ENCODE assay signal across 8 cellular contexts in genomic region chr7:12686894-12687212, GRCh38. TPM values are rescaled to one million over a fixed set of nuclear protein-coding genes. Genes with fewer than 3 reads are reported as not detected.
A peak's percentile ranks its signal among the peaks of the same experiment; 100 is the strongest.
DNase-seq lines count a peak whose midpoint lies in the region; ATAC-seq, FAIRE-seq and TF ChIP-seq lines count a peak whose summit lies in the region.

No MANE protein-coding gene starts in this region.

- peak overlapping the region; percentile 94 for H3K27ac Mint-ChIP-seq in activated CD8-positive, alpha-beta memory T cell treated with anti-CD3 and anti-CD28 coated beads, Interleukin-2, amount 10 ng/mL, durations not matched to agents 7 days and 5 days
- peak overlapping the region; percentile 94 for H3K27ac Mint-ChIP-seq in activated naive CD8-positive, alpha-beta T cell treated with anti-CD3 and anti-CD28 coated beads for 36 hours

- intact Hi-C loops in HepG2 (cut with micrococcal nuclease; ENCODE audit: unreplicated experiment) (loop anchor here (1.0 to 2.0 kb wide), 6 partner anchors 47 to 576 kb away; no protein-coding TSS in a partner anchor), thyroid gland (cut with DNase I) (no loop called here), head of caudate nucleus (cut with DNase I) (loop anchor here (10.0 kb wide), 1 partner anchor 428 kb away; no protein-coding TSS in a partner anchor)

- H3K27me3 Mint-ChIP-seq in activated CD8-positive, alpha-beta memory T cell treated with anti-CD3 and anti-CD28 coated beads, Interleukin-2, amount 10 ng/mL, durations not matched to agents 7 days and 5 days, result no peaks in the 10 kb centered on the region
- H3K27me3 Mint-ChIP-seq in activated naive CD8-positive, alpha-beta T cell treated with anti-CD3 and anti-CD28 coated beads for 36 hours, result no peaks in the 10 kb centered on the region

- TF ChIP-seq RAD21 in HepG2 (CRISPR knock-in tag; IDR thresholded peaks at IDR 0.05), result no peak

- CTCF ChIA-PET in activated CD8-positive, alpha-beta memory T cell treated with anti-CD3 and anti-CD28 coated beads, Interleukin-2, amount 10 ng/mL, durations not matched to agents 7 days and 5 days (lab: Charles Lee), result interaction anchor here (0.6 to 3.1 kb wide), 32 partner anchors 9 to 575 kb away, joined by 3 to 24 read pairs (median 4); no protein-coding TSS in a partner anchor
- CTCF ChIA-PET in HepG2 (lab: Yijun Ruan, JAX; ENCODE audit: low intra/inter-chr PET ratio, low total read pairs), result interaction anchor here (1.7 to 2.2 kb wide), 2 partner anchors 48 to 576 kb away, joined by 8 to 11 read pairs; no protein-coding TSS in a partner anchor

- TF ChIP-seq CTCF in HepG2 (CRISPR knock-in tag; IDR thresholded peaks at IDR 0.05) (no peak), thyroid gland (IDR thresholded peaks at IDR 0.05) (no peak)

- no peak for FAIRE-seq in HepG2 (lab: Jason Lieb, UNC)

- H2AFZ ChIP-seq in HepG2 (ENCODE audit: low read length), result no peak overlapping the region

- H3K9me3 Mint-ChIP-seq in activated CD8-positive, alpha-beta memory T cell treated with anti-CD3 and anti-CD28 coated beads, Interleukin-2, amount 10 ng/mL, durations not matched to agents 7 days and 5 days (ENCODE audit: low read depth), result no peaks in the 10 kb centered on the region
- H3K9me3 Mint-ChIP-seq in activated naive CD8-positive, alpha-beta T cell treated with anti-CD3 and anti-CD28 coated beads for 36 hours, result no peaks in the 10 kb centered on the region

- H3K4me1 ChIP-seq in HepG2 (ENCODE audit: insufficient read depth, low read length) (peaks cover 45% of the 10 kb centered on the region), thyroid gland (peaks cover 0 to 9% of the 10 kb centered on the region in 2 donors)

- ATAC-seq in activated CD8-positive, alpha-beta memory T cell treated with anti-CD3 and anti-CD28 coated beads, Interleukin-2, amount 10 ng/mL, durations not matched to agents 7 days and 5 days, result peak; percentile 37
- ATAC-seq in HepG2 (no peak), GM21717 (IDR thresholded peaks at IDR 0.05; ENCODE audit: unreplicated experiment) (no peak), GM21447 (IDR thresholded peaks at IDR 0.05; ENCODE audit: unreplicated experiment) (no peak)

- H3K9ac ChIP-seq in HepG2 (ENCODE audit: insufficient read depth, low read depth, low read length), result peak overlapping the region; percentile 94

- WGBS in HepG2 (ENCODE audit: low lambda C conversion rate), result under 1% methylated on average over 19 of the region's 34 CpGs
- 2% methylated on average over 11 to 16 of the region's 34 CpGs for WGBS in thyroid gland, 2 donors

- in situ Hi-C loops in HepG2 (cut with HindIII; ENCODE audit: extremely low pct_ligation_motif_present, low pct_unique_long_range_greater_than_20kb), result loop anchor here (10.0 to 25.0 kb wide), 2 partner anchors 425 to 488 kb away; no protein-coding TSS in a partner anchor

- DNase-seq in activated CD8-positive, alpha-beta memory T cell treated with anti-CD3 and anti-CD28 coated beads, Interleukin-2, amount 10 ng/mL, durations not matched to agents 7 days and 5 days, result no peak
- no peak for DNase-seq in activated CD8-positive, alpha-beta memory T cell treated with anti-CD3 and anti-CD28 coated beads, Interleukin-2, amount 50 U/mL, for 4 hours
- no peak for DNase-seq in activated naive CD8-positive, alpha-beta T cell treated with anti-CD3 and anti-CD28 coated beads for 36 hours
- no peak for DNase-seq in HepG2 (ENCODE audit: low spot score)
- DNase-seq in thyroid gland, result no peak
- no peak for DNase-seq in head of caudate nucleus

- POLR2A ChIA-PET in HepG2 (lab: Yijun Ruan, JAX), result interaction anchor here (0.6 to 3.7 kb wide), 25 partner anchors 9 to 575 kb away, joined by 3 to 20 read pairs (median 4); partner anchors contain the start of gene TMEM106B

- H3K4me1 Mint-ChIP-seq in activated CD8-positive, alpha-beta memory T cell treated with anti-CD3 and anti-CD28 coated beads, Interleukin-2, amount 10 ng/mL, durations not matched to agents 7 days and 5 days, result peaks cover 45% of the 10 kb centered on the region
- peaks cover 26% of the 10 kb centered on the region for H3K4me1 Mint-ChIP-seq in activated naive CD8-positive, alpha-beta T cell treated with anti-CD3 and anti-CD28 coated beads for 36 hours

- H3K27me3 ChIP-seq in HepG2 (ENCODE audit: control insufficient read depth in 1 of 2, insufficient read depth in 2 of 2, low read length in 2 of 2), result no peaks in the 10 kb centered on the region
- no peaks in the 10 kb centered on the region for H3K27me3 ChIP-seq in thyroid gland

- H3K36me3 ChIP-seq in HepG2 (replicated peaks in 1 of 2; ENCODE audit: control insufficient read depth in 1 of 2, insufficient read depth in 2 of 2, low read length in 2 of 2), result no peaks in the 10 kb centered on the region
- no peaks in the 10 kb centered on the region for H3K36me3 ChIP-seq in thyroid gland

- H3K9me3 ChIP-seq in HepG2 (ENCODE audit: low read length), result no peaks in the 10 kb centered on the region
- no peaks in the 10 kb centered on the region for H3K9me3 ChIP-seq in thyroid gland

- TF ChIP-seq POLR2A in HepG2 (IDR thresholded peaks at IDR 0.05; ENCODE audit: insufficient read depth in 1 of 2, low read depth in 2 of 2, low read length in 2 of 2) (peak; percentile 25 to 65; a peak in 1 of 4 replicates), thyroid gland (IDR thresholded peaks at IDR 0.05) (no peak)

- peaks cover 31% of the 10 kb centered on the region for H3K79me2 ChIP-seq in HepG2 (ENCODE audit: insufficient read depth, low read length)

- H3K4me3 Mint-ChIP-seq in activated CD8-positive, alpha-beta memory T cell treated with anti-CD3 and anti-CD28 coated beads, Interleukin-2, amount 10 ng/mL, durations not matched to agents 7 days and 5 days, result peak overlapping the region; percentile 96
- peak overlapping the region; percentile 97 for H3K4me3 Mint-ChIP-seq in activated naive CD8-positive, alpha-beta T cell treated with anti-CD3 and anti-CD28 coated beads for 36 hours

- TF ChIP-seq EP300 in HepG2 (IDR thresholded peaks at IDR 0.05; ENCODE audit: low read depth in 2 of 2, low read length in 2 of 2), result no peak; a peak in 1 of 4 replicates
- TF ChIP-seq EP300 in HepG2 (CRISPR knock-in tag; IDR thresholded peaks at IDR 0.05; ENCODE audit: borderline replicate concordance), result no peak

- H3K4me2 ChIP-seq in HepG2 (ENCODE audit: low read depth, low read length), result peak overlapping the region; percentile 70

- H3K27ac ChIP-seq in HepG2 (ENCODE audit: extremely low read length, insufficient read depth, low read length) (peak overlapping the region; percentile 92), thyroid gland (peak overlapping the region; percentile 88 to 93 (median 88))

- H4K20me1 ChIP-seq in HepG2 (ENCODE audit: insufficient read depth, low read length), result no peaks in the 10 kb centered on the region

- BruUV-seq in HepG2 (replicated peaks; lab: Mats Ljungman, UMichigan), result TSS peak; percentile 71

- H3K4me3 ChIP-seq in HepG2 (replicated peaks in 1 of 3; ENCODE audit: insufficient read depth in 1 of 3, low read depth in 2 of 3, low read length in 3 of 3) (peak overlapping the region; percentile 86 to 95 (median 92)), thyroid gland (replicated peaks in 1 of 3) (peak overlapping the region; percentile 63 to 94 (median 81))

- H3K36me3 Mint-ChIP-seq in activated CD8-positive, alpha-beta memory T cell treated with anti-CD3 and anti-CD28 coated beads, Interleukin-2, amount 10 ng/mL, durations not matched to agents 7 days and 5 days, result peaks cover 7% of the 10 kb centered on the region
- peaks cover 7% of the 10 kb centered on the region for H3K36me3 Mint-ChIP-seq in activated naive CD8-positive, alpha-beta T cell treated with anti-CD3 and anti-CD28 coated beads for 36 hours

TF ChIP-seq in HepG2, 621 proteins besides CTCF, POLR2A, EP300 and RAD21 (continues in another document):
- TF ChIP-seq, protein P1, sequence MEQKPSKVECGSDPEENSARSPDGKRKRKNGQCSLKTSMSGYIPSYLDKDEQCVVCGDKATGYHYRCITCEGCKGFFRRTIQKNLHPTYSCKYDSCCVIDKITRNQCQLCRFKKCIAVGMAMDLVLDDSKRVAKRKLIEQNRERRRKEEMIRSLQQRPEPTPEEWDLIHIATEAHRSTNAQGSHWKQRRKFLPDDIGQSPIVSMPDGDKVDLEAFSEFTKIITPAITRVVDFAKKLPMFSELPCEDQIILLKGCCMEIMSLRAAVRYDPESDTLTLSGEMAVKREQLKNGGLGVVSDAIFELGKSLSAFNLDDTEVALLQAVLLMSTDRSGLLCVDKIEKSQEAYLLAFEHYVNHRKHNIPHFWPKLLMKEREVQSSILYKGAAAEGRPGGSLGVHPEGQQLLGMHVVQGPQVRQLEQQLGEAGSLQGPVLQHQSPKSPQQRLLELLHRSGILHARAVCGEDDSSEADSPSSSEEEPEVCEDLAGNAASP (CRISPR knock-in tag; IDR thresholded peaks at IDR 0.05; ENCODE audit: borderline replicate concordance), result peak; percentile 24; the same call in 1 of the 2 replicates
- peak; percentile 12; the same call in 1 of the 2 replicates for TF ChIP-seq MXD4 (CRISPR knock-in tag; IDR thresholded peaks at IDR 0.05)

RNA-seq across cellular contexts. Expression of gene ARL4A, which starts 0.6 kb away (rescaled TPM):
- 10 to 100 TPM; 14.5 to 16.0 TPM for total RNA-seq in activated CD8-positive, alpha-beta memory T cell treated with anti-CD3 and anti-CD28 coated beads, Interleukin-2, amount 10 ng/mL, durations not matched to agents 7 days and 5 days
- 10 to 100 TPM; 12.2 to 13.8 TPM for total RNA-seq in activated naive CD8-positive, alpha-beta T cell treated with anti-CD3 and anti-CD28 coated beads for 36 hours
- total RNA-seq in HepG2 (2016; rRNA removed; fragmentation: Illumina TruSeq; extraction: Trizol) (25.6 and 29.3 TPM in 2 replicates), thyroid gland (10 to 100 TPM; 30.6 to 87.6 (median 43.4) TPM)
- 17.3 and 19.0 TPM in 2 replicates for total RNA-seq in HepG2 (2016; cell fraction: cytosol; rRNA removed; fragmentation: Illumina TruSeq; extraction: Trizol; ENCODE audit: low read depth)
- 26.6 and 32.4 TPM in 2 replicates for total RNA-seq in HepG2 (2016; cell fraction: insoluble cytoplasmic fraction; rRNA removed; fragmentation: Illumina TruSeq; extraction: Trizol)
- total RNA-seq in HepG2 (2016; cell fraction: membrane; rRNA removed; fragmentation: Illumina TruSeq; extraction: Trizol), result 26.0 and 30.7 TPM in 2 replicates
- 21.7 and 22.6 TPM in 2 replicates for total RNA-seq in HepG2 (2016; cell fraction: nucleus; rRNA removed; fragmentation: Illumina TruSeq; extraction: Trizol)
- polyA plus RNA-seq in HepG2 (2011; rRNA removed), result 6.1 and 10.8 TPM in 2 replicates
- 6.0 and 7.0 TPM in 2 replicates for polyA plus RNA-seq in HepG2 (2011; cell fraction: cytosol; rRNA removed)
- 5.0 and 6.5 TPM in 2 replicates for polyA plus RNA-seq in HepG2 (2011; cell fraction: nucleus; rRNA removed)
- polyA plus RNA-seq in HepG2 (2012), result 12.3 and 18.1 TPM in 2 replicates
- polyA plus RNA-seq in HepG2 (2016; cell fraction: cytosol; fragmentation: Illumina TruSeq; extraction: Trizol; ENCODE audit: low read depth), result 14.8 and 18.0 TPM in 2 replicates
- 22.2 and 26.1 TPM in 2 replicates for polyA plus RNA-seq in HepG2 (2016; cell fraction: insoluble cytoplasmic fraction; fragmentation: Illumina TruSeq; extraction: Trizol; ENCODE audit: low read depth)
- polyA plus RNA-seq in HepG2 (2016; cell fraction: membrane; fragmentation: Illumina TruSeq; extraction: Trizol; ENCODE audit: low read depth), result 19.9 and 20.0 TPM in 2 replicates
- polyA plus RNA-seq in HepG2 (2016; cell fraction: nucleus; fragmentation: Illumina TruSeq; extraction: Trizol; ENCODE audit: insufficient read depth, low read depth), result 17.8 and 20.7 TPM in 2 replicates
- polyA minus RNA-seq in HepG2 (2011; rRNA and poly(A)+ RNA removed; ENCODE audit: low replicate concordance), result 6.7 and 12.2 TPM in 2 replicates
- polyA minus RNA-seq in HepG2 (2011; cell fraction: cytosol; rRNA and poly(A)+ RNA removed), result 5.7 and 6.4 TPM in 2 replicates
- polyA minus RNA-seq in HepG2 (2011; cell fraction: nucleus; rRNA and poly(A)+ RNA removed), result 30.6 and 38.9 TPM in 2 replicates

Comparison
In these comparisons a context has a peak if more than half of its experiments do, and no peak if none do; other contexts are left out.
1. POLR2A ChIP-seq: peak in HepG2 (2 of 2); none in thyroid gland (0 of 2).